8 cellular contexts compared by ENCODE assay signal in the genomic region with DNA sequence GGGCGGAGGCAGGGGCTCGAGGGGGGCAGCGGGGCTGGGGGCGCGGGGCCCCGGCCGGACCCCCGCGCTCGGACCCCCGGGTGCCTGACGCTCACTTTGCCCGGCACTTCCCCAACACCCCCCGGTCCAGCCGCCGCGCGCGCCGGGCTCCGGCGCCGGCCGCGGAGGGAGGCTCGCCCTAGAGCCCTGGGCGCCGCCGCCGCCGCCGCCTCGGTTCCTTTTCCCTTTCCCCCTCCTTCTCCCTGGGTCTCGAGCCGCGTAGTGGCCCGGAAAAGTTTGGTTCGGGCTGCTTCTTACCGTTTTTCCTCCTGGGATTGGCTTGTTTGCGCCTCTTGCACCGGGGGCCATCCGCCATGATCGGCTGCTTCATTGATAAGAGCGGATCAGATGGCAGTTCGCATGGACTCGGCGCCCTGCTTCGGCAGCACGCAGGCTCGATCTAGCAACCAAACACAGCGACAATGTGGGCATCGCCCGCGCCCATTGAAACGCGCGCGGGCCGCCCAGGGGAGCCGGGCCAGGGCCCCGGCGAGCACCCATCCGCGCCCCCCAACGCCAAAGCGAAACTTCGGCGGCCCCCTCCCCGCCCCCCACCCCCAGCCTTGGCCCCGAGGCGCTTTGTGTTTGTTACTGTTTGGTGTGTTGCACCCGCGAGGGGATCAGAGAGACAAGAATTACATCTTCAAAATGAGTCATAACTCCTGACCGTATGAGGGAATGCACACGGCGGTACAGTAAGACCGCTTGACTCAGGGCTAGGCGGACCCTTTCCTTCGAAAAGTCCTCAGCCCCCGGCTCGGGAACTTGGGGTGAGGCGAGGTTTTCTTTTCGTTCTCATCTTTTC. TPM values are rescaled to one million over a fixed set of nuclear protein-coding genes. Genes with fewer than 3 reads are reported as not detected.
DNase-seq lines count a peak whose midpoint lies in the region; ATAC-seq and TF ChIP-seq lines count a peak whose summit lies in the region.

No MANE protein-coding gene starts in this region.

- H3K27ac ChIP-seq in CD8-positive, alpha-beta T cell (ENCODE audit: low read depth, low read length), result peak overlapping the region; percentile 65
- H3K27ac ChIP-seq in RWPE2 (ENCODE audit: poor library complexity, severe bottlenecking) (no peak overlapping the region), iPS-18a (ENCODE audit: low read length) (no peak overlapping the region), sigmoid colon (peak overlapping the region; percentile 81 to 86 (median 86))

- no peak for TF ChIP-seq POLR2A in sigmoid colon (IDR thresholded peaks at IDR 0.05)

- intact Hi-C loops in CD8-positive, alpha-beta T cell (cut with DNase I, micrococcal nuclease), result loop anchor here (2.0 to 5.0 kb wide), 3 partner anchors 55 to 184 kb away; a partner anchor contains a TSS
- intact Hi-C loops in sigmoid colon (cut with DNase I), result loop anchor here (5.0 kb wide), 1 partner anchor 185 kb away; a partner anchor contains a TSS

- TF ChIP-seq EP300 in sigmoid colon (IDR thresholded peaks at IDR 0.05), result no peak

- H3K4me3 ChIP-seq in CD8-positive, alpha-beta T cell (ENCODE audit: low read depth, low read length), result peak overlapping the region; percentile 69
- H3K4me3 ChIP-seq in RWPE2 (ENCODE audit: severe bottlenecking) (peak overlapping the region; percentile 47), iPS-18a (ENCODE audit: low read length) (peak overlapping the region; percentile 63), sigmoid colon (peak overlapping the region; percentile 56 to 75 (median 63))

- POLR2A ChIA-PET in CD8-positive, alpha-beta T cell (lab: Charles Lee), result interaction anchor here (0.6 kb wide), 1 partner anchor 554 kb away, joined by 3 read pairs; no protein-coding TSS in a partner anchor

- peaks cover 2% of the 10 kb centered on the region for H3K36me3 Mint-ChIP-seq in CD8-positive, alpha-beta T cell

- 1 to 2% methylated on average over 83 of the region's 83 CpGs for WGBS in sigmoid colon, 2 donors

- CTCF ChIA-PET in CD8-positive, alpha-beta T cell (lab: Charles Lee), result no interaction called here

- peaks cover 13% of the 10 kb centered on the region for H3K4me1 ChIP-seq in CD8-positive, alpha-beta T cell (ENCODE audit: insufficient read depth, low read length)
- H3K4me1 ChIP-seq in RWPE2 (ENCODE audit: insufficient read depth, poor library complexity, severe bottlenecking) (no peaks in the 10 kb centered on the region), iPS-18a (ENCODE audit: control insufficient read depth, low read depth, low read length) (peaks cover 68% of the 10 kb centered on the region), sigmoid colon (peaks cover 0 to 26% (median 20%) of the 10 kb centered on the region in 4 donors)

- peak overlapping the region; percentile 61 for H3K9ac ChIP-seq in iPS-18a (ENCODE audit: low read length)

- H3K4me1 Mint-ChIP-seq in CD8-positive, alpha-beta T cell (ENCODE audit: low read depth), result peaks cover 21% of the 10 kb centered on the region

- no peaks in the 10 kb centered on the region for H3K9me3 ChIP-seq in CD8-positive, alpha-beta T cell (ENCODE audit: low read length)
- H3K9me3 ChIP-seq in RWPE2 (ENCODE audit: severe bottlenecking), result no peaks in the 10 kb centered on the region
- H3K9me3 ChIP-seq in iPS-18a (ENCODE audit: control insufficient read depth, low read depth, low read length), result no peaks in the 10 kb centered on the region
- no peaks in the 10 kb centered on the region for H3K9me3 ChIP-seq in sigmoid colon

- H3K27ac Mint-ChIP-seq in CD8-positive, alpha-beta T cell, result peak overlapping the region; percentile 94

- no peaks in the 10 kb centered on the region for H3K9me3 Mint-ChIP-seq in CD8-positive, alpha-beta T cell

- DNase-seq in CD8-positive, alpha-beta T cell, result peak in 5 of 7 experiments; percentile 31 to 70 (median 55)
- DNase-seq in RWPE2 (ENCODE audit: low spot score) (peak; percentile 49), astrocyte of the hippocampus (ENCODE audit: low read depth, low spot score) (peak; percentile 90), sigmoid colon (peak; percentile 84), NCI-H187 (lab: John Stamatoyannopoulos, UW) (no peak)

- H3K36me3 ChIP-seq in CD8-positive, alpha-beta T cell (ENCODE audit: insufficient read depth, low read length), result no peaks in the 10 kb centered on the region
- H3K36me3 ChIP-seq in RWPE2 (ENCODE audit: low read depth) (no peaks in the 10 kb centered on the region), iPS-18a (ENCODE audit: control insufficient read depth, low read depth, low read length) (no peaks in the 10 kb centered on the region), sigmoid colon (no peaks in the 10 kb centered on the region)

- ATAC-seq in CD8-positive, alpha-beta T cell, result peak; percentile 67
- ATAC-seq in GM19324 (IDR thresholded peaks at IDR 0.05; ENCODE audit: low FRiP score, unreplicated experiment) (peak; percentile 63), HG03342 (IDR thresholded peaks at IDR 0.05; ENCODE audit: unreplicated experiment) (peak; percentile 60), RWPE2 (ENCODE audit: low read depth) (peak; percentile 76)

- H3K27me3 Mint-ChIP-seq in CD8-positive, alpha-beta T cell (ENCODE audit: low read depth), result peaks cover 39% of the 10 kb centered on the region

- no peak for TF ChIP-seq CTCF in CD8-positive, alpha-beta T cell (IDR thresholded peaks at IDR 0.05)
- TF ChIP-seq CTCF in RWPE2 (IDR thresholded peaks at IDR 0.05; ENCODE audit: poor library complexity, severe bottlenecking) (no peak), sigmoid colon (IDR thresholded peaks at IDR 0.05) (no peak)

- H3K27me3 ChIP-seq in CD8-positive, alpha-beta T cell (ENCODE audit: insufficient read depth, low read length), result peaks cover 30% of the 10 kb centered on the region
- peaks cover 85% of the 10 kb centered on the region for H3K27me3 ChIP-seq in RWPE2 (ENCODE audit: insufficient read depth, poor library complexity, severe bottlenecking)
- peaks cover 88% of the 10 kb centered on the region for H3K27me3 ChIP-seq in iPS-18a (ENCODE audit: control insufficient read depth, insufficient read depth, low read length)
- peaks cover 18 to 81% (median 38%) of the 10 kb centered on the region in 3 donors for H3K27me3 ChIP-seq in sigmoid colon

- no peak overlapping the region for H3K4me3 Mint-ChIP-seq in CD8-positive, alpha-beta T cell

RNA-seq across cellular contexts. Expression of a gene that starts 2.7 kb away (rescaled TPM):
- 10 to 100 TPM; 73.0 to 76.7 TPM for total RNA-seq in CD8-positive, alpha-beta T cell
- total RNA-seq in sigmoid colon, result 10 to 100 TPM; 51.0 to 70.6 (median 61.3) TPM
- polyA plus RNA-seq in sigmoid colon, result 10 to 100 TPM in 2 of 3 donors, 1 to 10 TPM in 1; 8.1 to 19.8 (median 17.6) TPM

Comparison
In these comparisons a context has a peak if more than half of its experiments do, and no peak if none do; other contexts are left out.
1. DNase-seq: peak in CD8-positive, alpha-beta T cell (5 of 7), RWPE2 (single experiment), astrocyte of the hippocampus (single experiment) and sigmoid colon (single experiment); none in NCI-H187 (0 of 2).
2. H3K27ac ChIP-seq: peak in CD8-positive, alpha-beta T cell (single experiment) and sigmoid colon (4 of 4); none in RWPE2 (single experiment) and iPS-18a (single experiment).
3. Peak in every context shown above with its lines, with median percentiles within 50 percentile points of each other: ATAC-seq and H3K4me3 ChIP-seq.